8 cellular contexts compared by ENCODE assay signal in the genomic region with DNA sequence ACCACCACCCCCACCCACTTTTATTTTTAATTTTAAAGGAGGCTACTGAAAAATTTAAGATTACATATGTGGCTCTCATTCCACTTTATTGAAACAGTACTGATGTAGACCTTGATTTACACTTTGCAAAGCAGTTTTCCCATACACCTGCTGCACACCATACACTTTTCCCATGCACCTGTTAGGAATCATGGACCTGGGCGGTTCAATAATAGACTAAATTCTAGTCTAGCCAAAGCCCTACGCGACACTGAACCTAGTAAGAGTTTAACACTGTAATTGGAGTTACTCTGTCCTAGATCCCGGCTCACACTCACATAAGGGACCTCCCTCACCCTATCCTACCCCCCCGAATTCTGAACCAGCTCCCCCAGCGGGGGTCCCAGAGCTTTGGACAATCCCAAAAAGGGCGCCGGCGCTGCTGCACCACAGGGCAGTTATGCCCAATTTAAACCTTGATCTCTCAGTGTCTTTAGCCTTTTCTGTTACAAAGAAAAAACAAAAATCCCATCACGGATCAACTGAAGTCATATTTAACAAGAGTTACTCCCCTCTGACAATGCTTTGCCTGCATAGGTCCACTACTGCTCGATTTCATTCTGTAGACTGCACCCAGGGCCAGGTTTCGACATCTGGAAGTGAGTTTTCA. TPM values are rescaled to one million over a fixed set of nuclear protein-coding genes. Genes with fewer than 3 reads are reported as not detected.
DNase-seq lines count a peak whose midpoint lies in the region; ATAC-seq and TF ChIP-seq lines count a peak whose summit lies in the region.

No MANE protein-coding gene starts in this region.

- H2AFZ ChIP-seq in fibroblast of lung (ENCODE audit: low read length) = peak overlapping the region; percentile 82

- peak; percentile 6 for ATAC-seq in HG02981 (IDR thresholded peaks at IDR 0.05; ENCODE audit: unreplicated experiment)

- H3K36me3 ChIP-seq in Peyer's patch = no peaks in the 10 kb centered on the region
- no peaks in the 10 kb centered on the region for H3K36me3 ChIP-seq in fibroblast of lung (ENCODE audit: control insufficient read depth, insufficient read depth, low read length)

- no peak for TF ChIP-seq CTCF in Peyer's patch (IDR thresholded peaks at IDR 0.05)
- no peak for TF ChIP-seq CTCF in fibroblast of lung (conservative IDR thresholded peaks at IDR 0.05 in 1 of 2, IDR thresholded peaks at IDR 0.05 in 1 of 2; ENCODE audit: low read depth in 1 of 2, low read length in 2 of 2)
- TF ChIP-seq CTCF in progenitor cell of endocrine pancreas (IDR thresholded peaks at IDR 0.05; ENCODE audit: unreplicated experiment) = no peak

- peaks cover 20% of the 10 kb centered on the region for H3K4me1 Mint-ChIP-seq in progenitor cell of endocrine pancreas (ENCODE audit: low read depth)

- peaks cover 13% of the 10 kb centered on the region for H3K27me3 Mint-ChIP-seq in progenitor cell of endocrine pancreas

- H3K9me3 ChIP-seq in Peyer's patch (no peaks in the 10 kb centered on the region), fibroblast of lung (ENCODE audit: control insufficient read depth, insufficient read depth, low read depth, low read length) (no peaks in the 10 kb centered on the region)

- H3K4me2 ChIP-seq in fibroblast of lung (ENCODE audit: extremely low read depth, insufficient read depth, low read length) = peak overlapping the region; percentile 73

- DNase-seq in NOMO-1 treated with DMSO at 0.1 percent for 48 hours (lab: John Stamatoyannopoulos, UW; ENCODE audit: unreplicated experiment) (peak; percentile 62), NOMO-1 (lab: John Stamatoyannopoulos, UW; ENCODE audit: unreplicated experiment in 2 of 2) (no peak), Peyer's patch (no peak), fibroblast of lung (ENCODE audit: low read depth in 2 of 2) (no peak), progenitor cell of endocrine pancreas (ENCODE audit: low spot score, unreplicated experiment) (no peak), activated gamma-delta T cell treated with Interleukin-2 at 50 U/mL for 16 hours (no peak), glomerular visceral epithelial cell (ENCODE audit: extremely low spot score) (no peak)

- peak overlapping the region; percentile 97 for H3K27ac Mint-ChIP-seq in progenitor cell of endocrine pancreas

- peak overlapping the region; percentile 43 for H3K9ac ChIP-seq in fibroblast of lung (ENCODE audit: insufficient read depth, low read length)

- H3K4me1 ChIP-seq in Peyer's patch (peaks cover 0 to 39% (median 0%) of the 10 kb centered on the region in 4 donors), fibroblast of lung (ENCODE audit: control insufficient read depth, extremely low read depth, insufficient read depth, low read length) (peaks cover 2% of the 10 kb centered on the region)

- peaks cover 4% of the 10 kb centered on the region for H3K79me2 ChIP-seq in fibroblast of lung (ENCODE audit: control insufficient read depth, insufficient read depth, low read length)

- H3K27ac ChIP-seq in Peyer's patch = peak overlapping the region; percentile 58 to 81 (median 75)
- H3K27ac ChIP-seq in fibroblast of lung (ENCODE audit: insufficient read depth, low read length) = peak overlapping the region; percentile 43

- no peak for TF ChIP-seq POLR2A in Peyer's patch (IDR thresholded peaks at IDR 0.05)

- H3K27me3 ChIP-seq in Peyer's patch (no peaks in the 10 kb centered on the region), fibroblast of lung (ENCODE audit: control insufficient read depth, insufficient read depth, low read length) (no peaks in the 10 kb centered on the region)

- H3K36me3 Mint-ChIP-seq in progenitor cell of endocrine pancreas (ENCODE audit: insufficient read depth) = no peaks in the 10 kb centered on the region

- H3K9me3 Mint-ChIP-seq in progenitor cell of endocrine pancreas (ENCODE audit: low read depth) = peaks cover 11% of the 10 kb centered on the region

- H3K4me3 Mint-ChIP-seq in progenitor cell of endocrine pancreas (ENCODE audit: low read depth) = peak overlapping the region; percentile 87

- H4K20me1 ChIP-seq in fibroblast of lung (ENCODE audit: control insufficient read depth, extremely low read depth, insufficient read depth, low read length) = no peaks in the 10 kb centered on the region

- H3K4me3 ChIP-seq in Peyer's patch (peak overlapping the region; percentile 47 to 69 (median 53)), fibroblast of lung (replicated peaks in 1 of 4; ENCODE audit: control extremely low read depth in 1 of 4, insufficient read depth in 1 of 4, low read depth in 3 of 4, low read length in 4 of 4) (peak overlapping the region; percentile 54 to 77 (median 73))

RNA-seq across cellular contexts. Expression of a gene that starts 2.4 kb away (rescaled TPM):
- 100 to 1,000 TPM in 3 of 4 donors, 10 to 100 TPM in 1; 77.5 to 143 (median 126) TPM for total RNA-seq in Peyer's patch
- 31.4 and 35.4 TPM in 2 replicates for total RNA-seq in fibroblast of lung
- 16.0 and 24.4 TPM in 2 replicates for polyA plus RNA-seq in fibroblast of lung
- polyA plus RNA-seq in fibroblast of lung (2012) = 12.7 and 19.1 TPM in 2 replicates
- 8.9 and 11.3 TPM in 2 replicates for polyA minus RNA-seq in fibroblast of lung (ENCODE audit: low replicate concordance)
- total RNA-seq in progenitor cell of endocrine pancreas = 34.2 and 49.5 TPM in 2 replicates
